ENCODE assay signal across 17 cellular contexts in the genomic region with DNA sequence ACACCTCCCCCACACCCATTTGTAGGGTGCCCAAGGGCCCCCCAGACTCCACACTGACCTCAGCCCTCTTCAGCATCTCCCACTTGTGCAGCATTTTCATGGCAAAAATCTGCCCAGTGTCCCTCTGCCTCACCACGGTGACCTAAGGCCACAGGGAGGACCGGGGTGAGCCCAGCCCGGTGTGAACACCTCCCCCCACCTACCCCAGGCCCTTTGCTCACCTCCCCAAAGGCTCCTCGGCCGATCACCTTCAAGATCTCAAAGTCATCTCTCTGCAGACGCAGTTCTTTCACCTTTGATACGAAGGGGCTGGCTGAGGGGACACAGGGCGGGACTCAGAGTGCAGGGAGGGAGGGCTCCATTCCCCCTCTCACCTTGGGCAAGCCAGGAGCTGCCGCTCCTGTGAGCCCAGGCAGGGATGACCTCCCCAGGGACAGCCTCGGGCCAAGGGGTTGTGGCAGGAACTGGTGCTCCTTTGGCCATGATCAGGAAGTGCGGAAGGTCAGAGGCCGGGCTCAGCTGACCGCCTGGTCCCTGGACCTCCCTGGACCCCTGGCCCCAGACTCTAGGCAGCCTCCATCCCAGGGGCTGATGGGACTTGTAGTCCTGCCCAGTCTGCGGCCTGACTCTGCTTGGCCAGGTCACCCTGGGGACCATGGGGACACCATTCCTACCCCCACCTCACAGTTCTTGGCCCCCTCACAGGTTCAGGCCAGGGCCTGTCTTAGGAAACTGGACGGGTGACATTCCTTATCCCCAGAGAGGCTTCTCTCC. TPM values are rescaled to one million over a fixed set of nuclear protein-coding genes. Genes with fewer than 3 reads are reported as not detected.
DNase-seq lines count a peak whose midpoint lies in the region; ATAC-seq, FAIRE-seq and TF ChIP-seq lines count a peak whose summit lies in the region.
"Had no signal": no experiment of that assay in that cellular context is flagged by ENCODE, and none has a peak within 500 bp of the region (broad histone marks: within the 10 kb centered on the region; RNA-seq: fewer than 3 reads in every experiment).

No MANE protein-coding gene starts in this region.

- peaks cover 17% of the 10 kb centered on the region; the same call in 1 of the 2 replicates for H3K36me3 ChIP-seq in PC-3 (ENCODE audit: low read depth, low read length)
- no peaks in the 10 kb centered on the region for H3K36me3 ChIP-seq in endocrine pancreas (ENCODE audit: control insufficient read depth, insufficient read depth, low read length)
- H3K36me3 ChIP-seq in neuronal stem cell (replicated peaks in 1 of 2; ENCODE audit: control insufficient read depth in 2 of 2, insufficient read depth in 2 of 2, low read length in 2 of 2) = no peaks in the 10 kb centered on the region
- H3K36me3 ChIP-seq: tibial nerve had no signal

- H2BK15ac ChIP-seq in neuronal stem cell (ENCODE audit: low read length) = peak overlapping the region; percentile 60

- H3K27me3 ChIP-seq in PC-3 (ENCODE audit: low read length) (no peaks in the 10 kb centered on the region), endocrine pancreas (ENCODE audit: control insufficient read depth, insufficient read depth, low read length) (no peaks in the 10 kb centered on the region), neuronal stem cell (ENCODE audit: control insufficient read depth in 3 of 3, insufficient read depth in 3 of 3, low read depth in 1 of 3, low read length in 3 of 3) (peaks cover 0 to 21% (median 8%) of the 10 kb centered on the region in 3 experiments)
- H3K27me3 ChIP-seq: tibial nerve had no signal

- H3K14ac ChIP-seq in neuronal stem cell (ENCODE audit: low read length) = no peak overlapping the region

- H2AFZ ChIP-seq in PC-3 (ENCODE audit: low read length) (no peak overlapping the region), neuronal stem cell (ENCODE audit: low read length) (peak overlapping the region; percentile 85)

- TF ChIP-seq CTCF in A549 (IDR thresholded peaks at IDR 0.05) (no peak), PC-3 (conservative IDR thresholded peaks at IDR 0.05; ENCODE audit: low read depth, low read length) (no peak)

- H3K4me1 ChIP-seq in A549 = peaks cover 30% of the 10 kb centered on the region
- H3K4me1 ChIP-seq in PC-3 (ENCODE audit: insufficient read depth, low read length) = peaks cover 27% of the 10 kb centered on the region
- H3K4me1 ChIP-seq in endocrine pancreas (ENCODE audit: control insufficient read depth, insufficient read depth, low read length) = no peaks in the 10 kb centered on the region
- H3K4me1 ChIP-seq in neuronal stem cell (ENCODE audit: control insufficient read depth in 2 of 2, insufficient read depth in 1 of 2, low read depth in 1 of 2, low read length in 2 of 2) = peaks cover 15 to 20% of the 10 kb centered on the region in 2 donors

- no peak for ATAC-seq in A549
- ATAC-seq in PC-3 = no peak
- ATAC-seq: natural killer cell had no signal

- peak overlapping the region; percentile 99 for H2AK5ac ChIP-seq in neuronal stem cell (ENCODE audit: low read depth, low read length)

- H3K18ac ChIP-seq in neuronal stem cell (ENCODE audit: low read length) = peak overlapping the region; percentile 92

- TF ChIP-seq EP300 in A549 (IDR thresholded peaks at IDR 0.05) = no peak

- H2BK5ac ChIP-seq in neuronal stem cell (ENCODE audit: low read length) = peak overlapping the region; percentile 8

- 87% methylated on average over 11 of the region's 15 CpGs for WGBS in A549 (ENCODE audit: missing lambda C conversion rate)
- WGBS in neuronal stem cell (ENCODE audit: extremely low coverage in 2 of 2, insufficient read length in 2 of 2, insufficient replicate concordance in 1 of 2), 2 donors = no CpG with 5 or more reads among the region's 15 CpGs

- peak overlapping the region; percentile 28 for H2BK120ac ChIP-seq in neuronal stem cell (ENCODE audit: low read depth, low read length)

- no peak for FAIRE-seq in A549 (lab: Jason Lieb, UNC)
- FAIRE-seq: GM12891 had no signal

- H2BK12ac ChIP-seq in neuronal stem cell (ENCODE audit: low read length) = peak overlapping the region; percentile 84

- CTCF ChIA-PET in A549 (lab: Yijun Ruan, JAX) = interaction anchor here (1.2 to 39.4 kb wide), 7 partner anchors 7 to 55 kb away, joined by 3 to 1607 read pairs (median 12); partner anchors contain the start of gene EHD1
- CTCF ChIA-PET in PC-3 (lab: Charles Lee) = interaction anchor here (1.0 kb wide), 1 partner anchor 63 kb away, joined by 4 read pairs; the partner anchor contains the start of gene SF1

- H3K9me3 ChIP-seq in A549 (no peaks in the 10 kb centered on the region), PC-3 (ENCODE audit: low read length) (no peaks in the 10 kb centered on the region), endocrine pancreas (ENCODE audit: control insufficient read depth, low read length) (no peaks in the 10 kb centered on the region), neuronal stem cell (replicated peaks in 1 of 2; ENCODE audit: control insufficient read depth in 2 of 2, insufficient read depth in 1 of 2, low read depth in 1 of 2, low read length in 2 of 2) (no peaks in the 10 kb centered on the region)
- H3K9me3 ChIP-seq: tibial nerve had no signal

- no TSS peak for BruUV-seq in PC-3 (replicated peaks; lab: Mats Ljungman, UMichigan)

- peak overlapping the region; percentile 16 for H3K23ac ChIP-seq in neuronal stem cell (ENCODE audit: low read depth, low read length, poor library complexity)

- H3K4me3 ChIP-seq in A549 (no peak overlapping the region), PC-3 (ENCODE audit: low read length) (peak overlapping the region; percentile 83), endocrine pancreas (ENCODE audit: control insufficient read depth, insufficient read depth, low read length) (no peak overlapping the region), neuronal stem cell (ENCODE audit: low read length in 2 of 2) (no peak overlapping the region)
- H3K4me3 ChIP-seq: lung, tibial nerve had no signal

- no peaks in the 10 kb centered on the region for H3K9me2 ChIP-seq in PC-3 (replicated peaks; ENCODE audit: low read length)

- no peak for TF ChIP-seq RAD21 in A549 (conservative IDR thresholded peaks at IDR 0.05 in 1 of 2, IDR thresholded peaks at IDR 0.05 in 1 of 2)

- peak overlapping the region; percentile 72 for H4K8ac ChIP-seq in neuronal stem cell (ENCODE audit: low read depth, low read length)

- H3F3A ChIP-seq in PC-3 (ENCODE audit: low read length, unreplicated experiment) = no peaks in the 10 kb centered on the region

- intact Hi-C loops in PC-3 (cut with micrococcal nuclease) = no loop called here

- TF ChIP-seq POLR2A in A549 (IDR thresholded peaks at IDR 0.05; ENCODE audit: low read length) = no peak

- H3K27ac ChIP-seq in A549 (peak overlapping the region; percentile 78 to 82), PC-3 (ENCODE audit: low read length) (peak overlapping the region; percentile 90), neuronal stem cell (replicated peaks; ENCODE audit: low read length) (no peak overlapping the region)

- DNase-seq in A549 (ENCODE audit: low read depth in 1 of 2, low spot score in 1 of 2) (no peak), PC-3 (no peak), neuronal stem cell (ENCODE audit: low spot score) (no peak), NCI-H2107 treated with DMSO at 0.1 percent for 48 hours (lab: John Stamatoyannopoulos, UW; ENCODE audit: unreplicated experiment) (no peak), SIG-M5 (lab: John Stamatoyannopoulos, UW) (no peak), cerebellar nuclear complex (lab: John Stamatoyannopoulos, UW) (no peak), COLO668 (lab: John Stamatoyannopoulos, UW; ENCODE audit: unreplicated experiment) (no peak)
- DNase-seq: activated CD4-positive, alpha-beta T cell treated with anti-CD3 and anti-CD28 coated beads for 1 hour; activated naive CD4-positive, alpha-beta T cell treated with anti-CD3 and anti-CD28 coated beads, Interleukin-2, amount 10 ng/mL, durations not matched to agents 7 days and 5 days; HCEC 1CT; natural killer cell; NCI-H1092; SHP77 had no signal

- POLR2A ChIA-PET in A549 (lab: Yijun Ruan, JAX) = no interaction called here
- POLR2A ChIA-PET in PC-3 (lab: Charles Lee; ENCODE audit: unreplicated experiment) = no interaction called here

- peaks cover 28% of the 10 kb centered on the region for H3K79me2 ChIP-seq in PC-3 (ENCODE audit: low read length)

- H3K9ac ChIP-seq in PC-3 (ENCODE audit: low read length) (peak overlapping the region; percentile 72), endocrine pancreas (ENCODE audit: control insufficient read depth, insufficient read depth, low read length) (peak overlapping the region; percentile 1), neuronal stem cell (ENCODE audit: low read depth, low read length, poor library complexity) (peak overlapping the region; percentile 64)

- peaks cover 2% of the 10 kb centered on the region for H3K79me1 ChIP-seq in neuronal stem cell (ENCODE audit: low read depth, low read length)

- H4K91ac ChIP-seq in neuronal stem cell (ENCODE audit: low read depth, low read length, poor library complexity) = peak overlapping the region; percentile 45

- H3K4me2 ChIP-seq in A549 = peak overlapping the region; percentile 91
- peak overlapping the region; percentile 97 for H3K4me2 ChIP-seq in PC-3 (ENCODE audit: low read length)
- peak overlapping the region; percentile 33 for H3K4me2 ChIP-seq in neuronal stem cell (ENCODE audit: insufficient read depth, low read length, poor library complexity, severe bottlenecking)

- H3K4ac ChIP-seq in neuronal stem cell (ENCODE audit: low read length) = peak overlapping the region; percentile 76

- no peaks in the 10 kb centered on the region for H4K20me1 ChIP-seq in PC-3 (ENCODE audit: low read length)

RNA-seq across cellular contexts. Expression of gene CDC42BPG, which starts 2.7 kb away (rescaled TPM):
- polyA plus RNA-seq in A549 (2011; rRNA removed) (0.35 and 0.50 TPM in 2 replicates), A549 (2017; fragmentation: RNase III; extraction: RNeasy Plus Mini Kit Qiagen cat#74134 plus additional on column Dnase treatment) (1.0 to 1.1 TPM (median 1.0 TPM) in 3 replicates)
- polyA plus RNA-seq in A549 (2012; cell fraction: cytosol; rRNA removed) = 0.26 and 0.49 TPM in 2 replicates
- polyA plus RNA-seq in A549 (2012; cell fraction: nucleus; rRNA removed) = 1.3 and 1.8 TPM in 2 replicates
- 0.45 and 1.0 TPM in 2 replicates for polyA minus RNA-seq in A549 (2011; rRNA and poly(A)+ RNA removed)
- total RNA-seq in PC-3 (2014; rRNA removed) = 14.5 and 30.5 TPM in 2 replicates
- 1.1 TPM for polyA plus RNA-seq in neuronal stem cell (2013, experiment 1 of 2)
- 1.1 TPM for polyA plus RNA-seq in neuronal stem cell (2013, experiment 2 of 2)

RNA-seq across cellular contexts. Expression of gene MEN1, which starts 31.4 kb away (rescaled TPM):
- polyA plus RNA-seq in A549 (2011; rRNA removed) (17.0 and 18.5 TPM in 2 replicates), A549 (2017; fragmentation: RNase III; extraction: RNeasy Plus Mini Kit Qiagen cat#74134 plus additional on column Dnase treatment) (30.2 to 35.5 TPM (median 34.7 TPM) in 3 replicates)
- 50.1 and 64.4 TPM in 2 replicates for polyA plus RNA-seq in A549 (2012; cell fraction: cytosol; rRNA removed)
- 94.3 and 126 TPM in 2 replicates for polyA plus RNA-seq in A549 (2012; cell fraction: nucleus; rRNA removed)
- polyA minus RNA-seq in A549 (2011; rRNA and poly(A)+ RNA removed) = 13.9 and 14.7 TPM in 2 replicates
- 46.1 and 54.1 TPM in 2 replicates for total RNA-seq in PC-3 (2014; rRNA removed)
- 59.7 TPM for polyA plus RNA-seq in neuronal stem cell (2013, experiment 1 of 2)
- 59.7 TPM for polyA plus RNA-seq in neuronal stem cell (2013, experiment 2 of 2)

RNA-seq across cellular contexts. Expression of gene EHD1, which starts 36.6 kb away (rescaled TPM):
- polyA plus RNA-seq in A549 (2011; rRNA removed) (25.9 and 27.7 TPM in 2 replicates), A549 (2017; fragmentation: RNase III; extraction: RNeasy Plus Mini Kit Qiagen cat#74134 plus additional on column Dnase treatment) (37.8 to 52.4 TPM (median 43.4 TPM) in 3 replicates)
- 96.0 and 103 TPM in 2 replicates for polyA plus RNA-seq in A549 (2012; cell fraction: cytosol; rRNA removed)
- polyA plus RNA-seq in A549 (2012; cell fraction: nucleus; rRNA removed) = 153 and 200 TPM in 2 replicates
- polyA minus RNA-seq in A549 (2011; rRNA and poly(A)+ RNA removed) = 65.8 and 67.3 TPM in 2 replicates
- 340 and 370 TPM in 2 replicates for total RNA-seq in PC-3 (2014; rRNA removed)
- polyA plus RNA-seq in neuronal stem cell (2013, experiment 1 of 2) = 24.4 TPM
- 23.3 TPM for polyA plus RNA-seq in neuronal stem cell (2013, experiment 2 of 2)

RNA-seq across cellular contexts. Expression of gene MAP4K2, which starts 38.8 kb away (rescaled TPM):
- polyA plus RNA-seq in A549 (2011; rRNA removed) = 9.4 and 10.2 TPM in 2 replicates
- polyA plus RNA-seq in A549 (2012; cell fraction: cytosol; rRNA removed) = 13.1 and 13.5 TPM in 2 replicates
- 25.7 and 33.8 TPM in 2 replicates for polyA plus RNA-seq in A549 (2012; cell fraction: nucleus; rRNA removed)
- polyA plus RNA-seq in A549 (2017; fragmentation: RNase III; extraction: RNeasy Plus Mini Kit Qiagen cat#74134 plus additional on column Dnase treatment) = 8.4 to 10.6 TPM (median 9.9 TPM) in 3 replicates
- 11.3 and 17.7 TPM in 2 replicates for polyA minus RNA-seq in A549 (2011; rRNA and poly(A)+ RNA removed)
- total RNA-seq in PC-3 (2014; rRNA removed) = 55.6 and 57.0 TPM in 2 replicates
- 11.1 TPM for polyA plus RNA-seq in neuronal stem cell (2013, experiment 1 of 2)
- polyA plus RNA-seq in neuronal stem cell (2013, experiment 2 of 2) = 11.6 TPM

Comparison
In these comparisons a context has a peak if more than half of its experiments do, and no peak if none do; other contexts are left out.
1. H3K4me2 ChIP-seq: peak in every context shown above with its lines; median percentile 97 in PC-3; 91 in A549; 33 in neuronal stem cell.
2. H3K9ac ChIP-seq: peak in every context shown above with its lines; median percentile 72 in PC-3; 64 in neuronal stem cell; 1 in endocrine pancreas.